ENCODE assay signal across 8 cellular contexts in genomic region chr2:96739633-96740428, GRCh38. TPM values are rescaled to one million over a fixed set of nuclear protein-coding genes. Genes with fewer than 3 reads are reported as not detected.
DNase-seq lines count a peak whose midpoint lies in the region; ATAC-seq and TF ChIP-seq lines count a peak whose summit lies in the region.

Gene LMAN2L, minus strand, starts transcription at chr2:96740064. Its CDS starts 24 bp downstream, at chr2:96740040.

- POLR2A ChIA-PET in SK-N-SH (lab: Yijun Ruan, JAX), result no interaction called here

- CTCF ChIA-PET in SK-N-SH (lab: Yijun Ruan, JAX), result interaction anchor here (0.9 to 1.6 kb wide), 3 partner anchors 22 to 61 kb away, joined by 4 read pairs; no protein-coding TSS in a partner anchor

- TF ChIP-seq EP300 in SK-N-SH (IDR thresholded peaks at IDR 0.05; ENCODE audit: borderline replicate concordance in 1 of 2, low read depth in 1 of 2, low read length in 1 of 2), result no peak

- peak within 1 kb of the TSS; percentile 85 for H3K4me2 ChIP-seq in SK-N-SH

- peaks cover 0 to 10% of the 10 kb centered on the region in 2 experiments for H3K36me3 ChIP-seq in SK-N-SH (replicated peaks in 1 of 2; ENCODE audit: control insufficient read depth in 1 of 2, insufficient read depth in 2 of 2, low read length in 1 of 2)

- peak within 1 kb of the TSS; percentile 40 to 45; a peak in 3 of 4 replicates for H3K27ac ChIP-seq in SK-N-SH (ENCODE audit: low read depth in 2 of 2, low read length in 1 of 2)
- peak within 1 kb of the TSS; percentile 58 for H3K27ac ChIP-seq in temporal lobe (ENCODE audit: low read depth, low read length)

- H3K36me3 Mint-ChIP-seq in activated naive CD4-positive, alpha-beta T cell treated with anti-CD3 and anti-CD28 coated beads, Interleukin-2, amount 50 U/mL, for 72 hours, result peaks cover 8 to 11% of the 10 kb centered on the region in 2 donors

- H3K9me3 ChIP-seq in SK-N-SH, result no peaks in the 10 kb centered on the region

- H4K20me1 ChIP-seq in SK-N-SH (ENCODE audit: insufficient read depth), result no peaks in the 10 kb centered on the region

- H2AFZ ChIP-seq in SK-N-SH (ENCODE audit: low read depth), result peak within 1 kb of the TSS; percentile 88

- TF ChIP-seq RAD21 in SK-N-SH (IDR thresholded peaks at IDR 0.05; ENCODE audit: low read length), result no peak

- DNase-seq in GM04504 (ENCODE audit: low read depth) (peak; percentile 95), NCI-H1048 (lab: John Stamatoyannopoulos, UW) (peak; percentile 97), SK-N-SH (peak; percentile 93), globus pallidus (ENCODE audit: low spot score) (peak; percentile 99), occipital lobe (lab: John Stamatoyannopoulos, UW) (peak; percentile 98)
- peak; percentile 92 to 93 for DNase-seq in activated naive CD4-positive, alpha-beta T cell treated with anti-CD3 and anti-CD28 coated beads, Interleukin-2, amount 50 U/mL, for 72 hours (ENCODE audit: low spot score in 2 of 2)

- peaks cover 6 to 8% of the 10 kb centered on the region in 2 experiments; a peak in 2 of 4 replicates for H3K4me1 ChIP-seq in SK-N-SH (ENCODE audit: control insufficient read depth in 1 of 2, insufficient read depth in 2 of 2, low read depth in 1 of 2, low read length in 1 of 2)

- H3K27me3 ChIP-seq in SK-N-SH (ENCODE audit: insufficient read depth), result no peaks in the 10 kb centered on the region

- no peaks in the 10 kb centered on the region for H3F3A ChIP-seq in SK-N-SH (replicated peaks; ENCODE audit: insufficient read depth)

- no peak for TF ChIP-seq CTCF in SK-N-SH (IDR thresholded peaks at IDR 0.05)

- ATAC-seq in HG02571 (IDR thresholded peaks at IDR 0.05; ENCODE audit: unreplicated experiment), result peak; percentile 99
- peak; percentile 100 for ATAC-seq in activated naive CD4-positive, alpha-beta T cell treated with anti-CD3 and anti-CD28 coated beads, Interleukin-2, amount 50 U/mL, for 72 hours

- H3K79me2 ChIP-seq in SK-N-SH (ENCODE audit: insufficient read depth), result peaks cover 32% of the 10 kb centered on the region

- H3K9me3 Mint-ChIP-seq in activated naive CD4-positive, alpha-beta T cell treated with anti-CD3 and anti-CD28 coated beads, Interleukin-2, amount 50 U/mL, for 72 hours, result no peaks in the 10 kb centered on the region

- peak within 1 kb of the TSS; percentile 78 for H3K9ac ChIP-seq in SK-N-SH

- 1% methylated on average over 41 of the region's 43 CpGs for WGBS in SK-N-SH (ENCODE audit: low lambda C conversion rate)

- no peaks in the 10 kb centered on the region for H3K9me2 ChIP-seq in SK-N-SH

- H3K4me3 ChIP-seq in SK-N-SH (ENCODE audit: low read depth in 2 of 2, low read length in 1 of 2), result peak within 1 kb of the TSS; percentile 63 to 78

- peak within 1 kb of the TSS; percentile 90 to 99 for H3K27ac Mint-ChIP-seq in activated naive CD4-positive, alpha-beta T cell treated with anti-CD3 and anti-CD28 coated beads, Interleukin-2, amount 50 U/mL, for 72 hours

TF ChIP-seq in SK-N-SH, 30 proteins besides CTCF, POLR2A, EP300 and RAD21:
- peak; percentile 84 for TF ChIP-seq POLR2AphosphoS5 (IDR thresholded peaks at IDR 0.05; ENCODE audit: low read depth, low read length)
- TF ChIP-seq MAX (IDR thresholded peaks at IDR 0.05; ENCODE audit: low read depth), result peak; percentile 14; the same call in 1 of the 2 replicates
- no peak; the same call in 1 of the 2 replicates for TF ChIP-seq IRF3 (IDR thresholded peaks at IDR 0.05; ENCODE audit: low read depth, low read length)
- TF ChIP-seq, protein P1, sequence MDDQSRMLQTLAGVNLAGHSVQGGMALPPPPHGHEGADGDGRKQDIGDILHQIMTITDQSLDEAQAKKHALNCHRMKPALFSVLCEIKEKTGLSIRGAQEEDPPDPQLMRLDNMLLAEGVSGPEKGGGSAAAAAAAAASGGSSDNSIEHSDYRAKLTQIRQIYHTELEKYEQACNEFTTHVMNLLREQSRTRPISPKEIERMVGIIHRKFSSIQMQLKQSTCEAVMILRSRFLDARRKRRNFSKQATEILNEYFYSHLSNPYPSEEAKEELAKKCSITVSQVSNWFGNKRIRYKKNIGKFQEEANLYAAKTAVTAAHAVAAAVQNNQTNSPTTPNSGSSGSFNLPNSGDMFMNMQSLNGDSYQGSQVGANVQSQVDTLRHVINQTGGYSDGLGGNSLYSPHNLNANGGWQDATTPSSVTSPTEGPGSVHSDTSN (IDR thresholded peaks at IDR 0.05), result peak; percentile 51
- peak; percentile 89 for TF ChIP-seq CHD2 (IDR thresholded peaks at IDR 0.05; ENCODE audit: low read length, partially characterized antibody)
- TF ChIP-seq RCOR1 (IDR thresholded peaks at IDR 0.05; ENCODE audit: low read length), result no peak
- TF ChIP-seq NRF1 (IDR thresholded peaks at IDR 0.05; ENCODE audit: low read depth, low read length), result peak; percentile 27; the same call in 1 of the 2 replicates
- no peak for TF ChIP-seq JUND (IDR thresholded peaks at IDR 0.05)
- TF ChIP-seq TEAD4 (IDR thresholded peaks at IDR 0.05; ENCODE audit: borderline replicate concordance, insufficient read depth), result no peak
- peak; percentile 83 for TF ChIP-seq TAF1 (IDR thresholded peaks at IDR 0.05; ENCODE audit: borderline replicate concordance, low read depth, low read length)
- TF ChIP-seq USF1 (IDR thresholded peaks at IDR 0.05; ENCODE audit: borderline replicate concordance, low read depth), result peak; percentile 66; the same call in 1 of the 2 replicates
- peak; percentile 57 for TF ChIP-seq RFX5 (IDR thresholded peaks at IDR 0.05; ENCODE audit: low read length)
- TF ChIP-seq, protein P2, sequence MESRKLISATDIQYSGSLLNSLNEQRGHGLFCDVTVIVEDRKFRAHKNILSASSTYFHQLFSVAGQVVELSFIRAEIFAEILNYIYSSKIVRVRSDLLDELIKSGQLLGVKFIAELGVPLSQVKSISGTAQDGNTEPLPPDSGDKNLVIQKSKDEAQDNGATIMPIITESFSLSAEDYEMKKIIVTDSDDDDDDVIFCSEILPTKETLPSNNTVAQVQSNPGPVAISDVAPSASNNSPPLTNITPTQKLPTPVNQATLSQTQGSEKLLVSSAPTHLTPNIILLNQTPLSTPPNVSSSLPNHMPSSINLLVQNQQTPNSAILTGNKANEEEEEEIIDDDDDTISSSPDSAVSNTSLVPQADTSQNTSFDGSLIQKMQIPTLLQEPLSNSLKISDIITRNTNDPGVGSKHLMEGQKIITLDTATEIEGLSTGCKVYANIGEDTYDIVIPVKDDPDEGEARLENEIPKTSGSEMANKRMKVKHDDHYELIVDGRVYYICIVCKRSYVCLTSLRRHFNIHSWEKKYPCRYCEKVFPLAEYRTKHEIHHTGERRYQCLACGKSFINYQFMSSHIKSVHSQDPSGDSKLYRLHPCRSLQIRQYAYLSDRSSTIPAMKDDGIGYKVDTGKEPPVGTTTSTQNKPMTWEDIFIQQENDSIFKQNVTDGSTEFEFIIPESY (IDR thresholded peaks at IDR 0.05; ENCODE audit: borderline replicate concordance, low read depth), result no peak
- peak; percentile 64 for TF ChIP-seq MXI1 (IDR thresholded peaks at IDR 0.05; ENCODE audit: low read depth, low read length)
- TF ChIP-seq USF2 (IDR thresholded peaks at IDR 0.05; ENCODE audit: borderline replicate concordance, low read depth, low read length), result no peak; the same call in 1 of the 2 replicates
- peak; percentile 92 for TF ChIP-seq YY1 (IDR thresholded peaks at IDR 0.05; ENCODE audit: low read depth)
- no peak for TF ChIP-seq NFIC (IDR thresholded peaks at IDR 0.05; ENCODE audit: borderline replicate concordance)
- no peak for TF ChIP-seq RXRA (IDR thresholded peaks at IDR 0.05; ENCODE audit: borderline replicate concordance, low read depth)

RNA-seq across cellular contexts. Expression of gene LMAN2L, which starts in this region (rescaled TPM):
- polyA plus RNA-seq in SK-N-SH (2012; rRNA removed), result 17.7 and 21.9 TPM in 2 replicates
- polyA plus RNA-seq in SK-N-SH (2012; cell fraction: cytosol; rRNA removed), result 15.2 and 18.0 TPM in 2 replicates
- 10.8 and 21.8 TPM in 2 replicates for polyA plus RNA-seq in SK-N-SH (2012; cell fraction: nucleus; rRNA removed)
- total RNA-seq in activated naive CD4-positive, alpha-beta T cell treated with anti-CD3 and anti-CD28 coated beads, Interleukin-2, amount 50 U/mL, for 72 hours, result 1 to 10 TPM; 5.1 to 6.3 TPM
- total RNA-seq in occipital lobe (21.7 TPM), temporal lobe (19.7 TPM)

Comparison
In these comparisons a context has a peak if more than half of its experiments do, and no peak if none do; other contexts are left out.
1. Peak in every context shown above with its lines: DNase-seq, ATAC-seq, H3K4me3 ChIP-seq and H3K27ac ChIP-seq.